1 cellular context compared by ENCODE assay signal in genomic region chr20:48889155-48889790, GRCh38.
TF ChIP-seq lines count a peak whose summit lies in the region.

No MANE protein-coding gene starts in this region.

TF ChIP-seq in GM12878, 131 proteins besides CTCF, POLR2A, EP300 and RAD21:
- TF ChIP-seq ATF2 (IDR thresholded peaks at IDR 0.05; ENCODE audit: low read length) (0 out of 2 replicates have a peak, but pooled peaks have one; percentile 52), ESRRA (IDR thresholded peaks at IDR 0.05; ENCODE audit: low read length) (no peak), MEF2A (IDR thresholded peaks at IDR 0.05; ENCODE audit: insufficient read depth, low read depth, low read length) (0 out of 2 replicates have a peak, but pooled peaks have one; percentile 38), YBX1 (IDR thresholded peaks at IDR 0.05) (no peak), FOS (IDR thresholded peaks at IDR 0.05; ENCODE audit: borderline replicate concordance, extremely low read depth, insufficient read length) (no peak), RUNX3 (IDR thresholded peaks at IDR 0.05; ENCODE audit: low read length) (peak; percentile 83), PKNOX1 (IDR thresholded peaks at IDR 0.05) (peak; percentile 58), BHLHE40 (IDR thresholded peaks at IDR 0.05; ENCODE audit: borderline replicate concordance in 1 of 2, low read depth in 2 of 2, low read length in 1 of 2) (peak in 1 of 2 experiments; percentile 16; a peak in 1 of 4 replicates), JUNB (IDR thresholded peaks at IDR 0.05) (peak; percentile 63), ETV6 (conservative IDR thresholded peaks at IDR 0.05 in 1 of 2, IDR thresholded peaks at IDR 0.05 in 1 of 2; ENCODE audit: borderline replicate concordance in 1 of 2, low read depth in 1 of 2) (0 out of 4 replicates have a peak, but pooled peaks of 1 of the 2 experiments have one; percentile 40), DPF2 (IDR thresholded peaks at IDR 0.05) (peak; percentile 74; the same call in 1 of the 2 replicates), CUX1 (IDR thresholded peaks at IDR 0.05; ENCODE audit: insufficient replicate concordance, low read depth, low read length) (peak; percentile 96), IKZF1 (conservative IDR thresholded peaks at IDR 0.05) (peak; percentile 33; the same call in 1 of the 2 replicates), IRF4 (IDR thresholded peaks at IDR 0.05; ENCODE audit: low read depth, low read length) (0 out of 2 replicates have a peak, but pooled peaks have one; percentile 20), TCF3 (IDR thresholded peaks at IDR 0.05; ENCODE audit: borderline replicate concordance, insufficient read depth, low read depth, low read length) (no peak), NFIC (IDR thresholded peaks at IDR 0.05; ENCODE audit: low read depth, low read length) (peak; percentile 55; the same call in 1 of the 2 replicates), NR2F1 (conservative IDR thresholded peaks at IDR 0.05) (0 out of 2 replicates have a peak, but pooled peaks have one; percentile 16), KAT2A (conservative IDR thresholded peaks at IDR 0.05; ENCODE audit: control insufficient read depth, low read depth, low read length) (no peak), SPI1 (IDR thresholded peaks at IDR 0.05; ENCODE audit: borderline replicate concordance, insufficient read depth, low read depth, low read length) (peak; percentile 91), RB1 (IDR thresholded peaks at IDR 0.05; ENCODE audit: borderline replicate concordance) (0 out of 2 replicates have a peak, but pooled peaks have one; percentile 41), BCL11A (IDR thresholded peaks at IDR 0.05; ENCODE audit: low read depth, low read length) (peak; percentile 57; the same call in 1 of the 2 replicates), RELB (IDR thresholded peaks at IDR 0.05; ENCODE audit: low read depth) (peak; percentile 75), IKZF2 (IDR thresholded peaks at IDR 0.05) (peak in 1 of 2 experiments; percentile 36; a peak in 3 of 4 replicates), MTA2 (IDR thresholded peaks at IDR 0.05; ENCODE audit: low read depth) (peak; percentile 36; the same call in 1 of the 2 replicates)
